In genomic region chr5:67805666-67806348, GRCh38 we compare ENCODE assay signal across 22 cellular contexts.
DNase-seq lines count a peak whose midpoint lies in the region; ATAC-seq, FAIRE-seq and TF ChIP-seq lines count a peak whose summit lies in the region.
"Had no signal": no experiment of that assay in that cellular context is flagged by ENCODE, and none has a peak within 500 bp of the region (broad histone marks: within the 10 kb centered on the region; RNA-seq: fewer than 3 reads in every experiment).

No MANE protein-coding gene starts in this region.

- FAIRE-seq in small intestine (lab: Jason Lieb, UNC) = no peak
- FAIRE-seq: kidney had no signal

- peaks cover 0 to 32% (median 13%) of the 10 kb centered on the region in 12 donors for H3K4me1 ChIP-seq in heart left ventricle
- no peaks in the 10 kb centered on the region for H3K4me1 ChIP-seq in small intestine (ENCODE audit: control insufficient read depth in 2 of 2, insufficient read depth in 1 of 2, low read depth in 1 of 2, low read length in 1 of 2)
- H3K4me1 ChIP-seq in spleen = no peaks in the 10 kb centered on the region

- 92 to 94% (median 93%) methylated on average over 4 of the region's 4 CpGs for WGBS in heart left ventricle, 4 donors
- WGBS in small intestine, 3 donors = 73 to 86% (median 86%) methylated on average over 4 of the region's 4 CpGs
- WGBS in spleen, 5 donors = 85 to 96% (median 91%) methylated on average over 4 of the region's 4 CpGs

- no peak for DNase-seq in heart left ventricle
- DNase-seq in left ventricle myocardium superior = no peak
- peak; percentile 90 for DNase-seq in NCI-H2029 treated with DMSO at 0.1 percent for 48 hours (lab: John Stamatoyannopoulos, UW)
- no peak for DNase-seq in coronary artery (ENCODE audit: low spot score)
- DNase-seq in small intestine = peak; percentile 40
- no peak for DNase-seq in activated naive CD4-positive, alpha-beta T cell (lab: John Stamatoyannopoulos, UW)
- no peak for DNase-seq in hepatic stellate cell (ENCODE audit: low spot score)
- DNase-seq in spleen = no peak
- DNase-seq: activated CD4-positive, alpha-beta T cell treated with anti-CD3 and anti-CD28 coated beads, Interleukin-2, amount 50 U/mL, for 1 hour; activated naive CD4-positive, alpha-beta T cell treated with anti-CD3 and anti-CD28 coated beads for 36 hours; aorta; DMS79 treated with DMSO at 0.1 percent for 48 hours; effector memory CD4-positive, alpha-beta T cell; IMR-90; kidney; mesenchymal stem cell; natural killer cell; NCI-H2171; posterior cingulate gyrus; RPMI8226; SW 1271 had no signal

- TF ChIP-seq POLR2A in heart left ventricle (IDR thresholded peaks at IDR 0.05) (no peak), spleen (IDR thresholded peaks at IDR 0.05) (no peak)

- intact Hi-C loops in heart left ventricle (cut with DNase I) = loop anchor here in 7 of 10 donors (2.0 to 10.0 kb wide), 10 partner anchors 111 to 466 kb away; partner anchors contain the start of gene PIK3R1 (in 1 of the 7)
- intact Hi-C loops in left ventricle myocardium superior (cut with micrococcal nuclease) = loop anchor here (10.0 kb wide), 1 partner anchor 111 kb away; no protein-coding TSS in a partner anchor
- intact Hi-C loops in spleen (cut with DNase I; ENCODE audit: low total_unique reads) = no loop called here

- H3K36me3 ChIP-seq in heart left ventricle (no peaks in the 10 kb centered on the region), small intestine (ENCODE audit: control insufficient read depth in 2 of 2, insufficient read depth in 2 of 2, low read length in 2 of 2) (no peaks in the 10 kb centered on the region), spleen (no peaks in the 10 kb centered on the region)

- TF ChIP-seq CTCF in heart left ventricle (IDR thresholded peaks at IDR 0.05) = no peak
- no peak for TF ChIP-seq CTCF in coronary artery (IDR thresholded peaks at IDR 0.05)
- no peak for TF ChIP-seq CTCF in spleen (IDR thresholded peaks at IDR 0.05 in 8 of 11, conservative IDR thresholded peaks at IDR 0.05 in 3 of 11)

- H3K27me3 ChIP-seq in heart left ventricle (no peaks in the 10 kb centered on the region), small intestine (ENCODE audit: control insufficient read depth in 2 of 2, insufficient read depth in 2 of 2, low read length in 2 of 2) (no peaks in the 10 kb centered on the region), spleen (replicated peaks in 1 of 7) (no peaks in the 10 kb centered on the region)

- H3K27ac ChIP-seq in heart left ventricle (peak overlapping the region in 8 of 12 donors; percentile 69 to 90 (median 78)), coronary artery (peak overlapping the region; percentile 42 to 67), small intestine (ENCODE audit: low read depth in 1 of 2, low read length in 1 of 2) (no peak overlapping the region), spleen (no peak overlapping the region)

- H3K9me3 ChIP-seq in heart left ventricle (peaks cover 0 to 9% (median 0%) of the 10 kb centered on the region in 12 donors), small intestine (ENCODE audit: control insufficient read depth, low read depth) (no peaks in the 10 kb centered on the region), spleen (no peaks in the 10 kb centered on the region)

- no peak overlapping the region for H3K4me3 ChIP-seq in heart left ventricle
- no peak overlapping the region for H3K4me3 ChIP-seq in coronary artery
- no peak overlapping the region for H3K4me3 ChIP-seq in small intestine (ENCODE audit: low read depth in 1 of 2, low read length in 2 of 2)
- H3K4me3 ChIP-seq in spleen = no peak overlapping the region

- ATAC-seq in heart left ventricle = no peak
- ATAC-seq in left ventricle myocardium superior = no peak
- ATAC-seq: natural killer cell; stimulated activated effector memory CD8-positive, alpha-beta T cell treated with anti-CD3 and anti-CD28 coated beads, Interleukin-12 subunit alpha, Interleukin-12 subunit beta, amount 100 ng/mL, for 72 hours had no signal

Comparison
In these comparisons a context has a peak if more than half of its experiments do, and no peak if none do; other contexts are left out.
1. DNase-seq: peak in NCI-H2029 treated with DMSO at 0.1 percent for 48 hours (single experiment) and small intestine (single experiment); none in heart left ventricle (0 of 5), left ventricle myocardium superior (single experiment), coronary artery (single experiment), activated naive CD4-positive, alpha-beta T cell (0 of 4), hepatic stellate cell (single experiment) and spleen (single experiment).
2. H3K27ac ChIP-seq: peak in heart left ventricle (8 of 12) and coronary artery (2 of 2); none in small intestine (0 of 2) and spleen (0 of 8).